8 cellular contexts compared by ENCODE assay signal in genomic region chrX:102651968-102652744, GRCh38. TPM values are rescaled to one million over a fixed set of nuclear protein-coding genes. Genes with fewer than 3 reads are reported as not detected.
A peak's percentile ranks its signal among the peaks of the same experiment; 100 is the strongest.
DNase-seq lines count a peak whose midpoint lies in the region; ATAC-seq and TF ChIP-seq lines count a peak whose summit lies in the region.

No MANE protein-coding gene starts in this region.

- H3K4me3 Mint-ChIP-seq in memory B cell, result peak overlapping the region; percentile 99
- peak overlapping the region; percentile 92 to 95 for H3K4me3 Mint-ChIP-seq in stimulated activated naive B cell treated with anti-CD40 and anti-IgM and Interleukin-4, amounts not matched to agents 10 μg/mL and 1 μg/mL and 100 μg/mL, for 72 hours

- peak; percentile 41 for TF ChIP-seq CTCF in GM12875 (IDR thresholded peaks at IDR 0.05; ENCODE audit: borderline replicate concordance, insufficient read depth, low read depth, low read length)

- peaks cover 11% of the 10 kb centered on the region for H3K4me1 Mint-ChIP-seq in memory B cell
- H3K4me1 Mint-ChIP-seq in stimulated activated naive B cell treated with anti-CD40 and anti-IgM and Interleukin-4, amounts not matched to agents 10 μg/mL and 1 μg/mL and 100 μg/mL, for 72 hours, result peaks cover 5 to 14% of the 10 kb centered on the region in 2 donors

- peaks cover 8% of the 10 kb centered on the region for H3K9me3 Mint-ChIP-seq in memory B cell
- H3K9me3 Mint-ChIP-seq in stimulated activated naive B cell treated with anti-CD40 and anti-IgM and Interleukin-4, amounts not matched to agents 10 μg/mL and 1 μg/mL and 100 μg/mL, for 72 hours, result peaks cover 3 to 4% of the 10 kb centered on the region in 2 donors

- H3K27me3 Mint-ChIP-seq in memory B cell, result no peaks in the 10 kb centered on the region
- H3K27me3 Mint-ChIP-seq in stimulated activated naive B cell treated with anti-CD40 and anti-IgM and Interleukin-4, amounts not matched to agents 10 μg/mL and 1 μg/mL and 100 μg/mL, for 72 hours, result peaks cover 0 to 5% of the 10 kb centered on the region in 2 donors

- H3K4me3 ChIP-seq in GM12875 (ENCODE audit: low read depth, low read length), result peak overlapping the region; percentile 59

- DNase-seq in activated CD4-positive, alpha-beta T cell treated with anti-CD3 and anti-CD28 coated beads, Interleukin-2, amount 50 U/mL, for 24 hours (ENCODE audit: low read depth in 1 of 2, low spot score in 1 of 2), result peak; percentile 9 to 33
- DNase-seq in effector CD4-positive, alpha-beta T cell, result peak; percentile 48
- DNase-seq in memory B cell (ENCODE audit: low spot score in 2 of 2), result peak; percentile 13 to 27
- DNase-seq in stimulated activated naive B cell treated with anti-CD40 and anti-IgM and Interleukin-4, amounts not matched to agents 10 μg/mL and 1 μg/mL and 100 μg/mL, for 72 hours, result peak; percentile 4
- no peak for DNase-seq in H4 (ENCODE audit: low spot score)

- ATAC-seq in HG03354 (IDR thresholded peaks at IDR 0.05; ENCODE audit: poor library complexity, severe bottlenecking, unreplicated experiment) (peak; percentile 21), memory B cell (ENCODE audit: low read depth) (peak; percentile 75), HG03520 (IDR thresholded peaks at IDR 0.05; ENCODE audit: unreplicated experiment) (no peak)
- peak; percentile 71 to 74 for ATAC-seq in stimulated activated naive B cell treated with anti-CD40 and anti-IgM and Interleukin-4, amounts not matched to agents 10 μg/mL and 1 μg/mL and 100 μg/mL, for 72 hours (replicated peaks)

- peak overlapping the region; percentile 36 for H3K27ac Mint-ChIP-seq in memory B cell
- H3K27ac Mint-ChIP-seq in stimulated activated naive B cell treated with anti-CD40 and anti-IgM and Interleukin-4, amounts not matched to agents 10 μg/mL and 1 μg/mL and 100 μg/mL, for 72 hours, result no peak overlapping the region

- H3K36me3 Mint-ChIP-seq in memory B cell, result peaks cover 11% of the 10 kb centered on the region
- H3K36me3 Mint-ChIP-seq in stimulated activated naive B cell treated with anti-CD40 and anti-IgM and Interleukin-4, amounts not matched to agents 10 μg/mL and 1 μg/mL and 100 μg/mL, for 72 hours, result peaks cover 0 to 5% of the 10 kb centered on the region in 2 donors

RNA-seq across cellular contexts. Expression of gene GPRASP1, which starts 0.9 kb away (rescaled TPM):
- total RNA-seq in H4 (2014; rRNA removed; shearing (Covaris generic)), result 0.08 and 0.19 TPM in 2 replicates

RNA-seq across cellular contexts. Expression of gene ARMCX5, which starts 52.8 kb away (rescaled TPM):
- total RNA-seq in H4 (2014; rRNA removed; shearing (Covaris generic)), result 15.4 and 29.7 TPM in 2 replicates
